ENCODE assay signal across 18 cellular contexts in genomic region chr4:35760706-35761278, GRCh38.
"Had no signal": no experiment of that assay in that cellular context is flagged by ENCODE, and none has a peak within 500 bp of the region (broad histone marks: within the 10 kb centered on the region; RNA-seq: fewer than 3 reads in every experiment).

No MANE protein-coding gene starts in this region.

- H3K27ac ChIP-seq: tibial nerve had no signal

- H3K4me1 ChIP-seq: tibial nerve had no signal

- H3K9me3 ChIP-seq: tibial nerve had no signal

- H3K27me3 ChIP-seq: tibial nerve had no signal

- ATAC-seq: activated T-helper 17 cell treated with anti-CD3 and anti-CD28 coated beads, Interleukin-2, amount 50 U/mL, for 72 hours; effector memory CD8-positive, alpha-beta T cell; left cardiac atrium; natural killer cell treated with Interleukin-12 subunit alpha and Interleukin-12 subunit beta and Interleukin-15 and Interleukin-18, amount 100 ng/mL, for 72 hours; stimulated activated naive CD8-positive, alpha-beta T cell treated with anti-CD3 and anti-CD28 coated beads, Interleukin-15, Interleukin-2, amounts not matched to agents 100 U/mL and 50 U/mL, for 24 hours had no signal

- H3K4me3 ChIP-seq: tibial nerve had no signal

- H3K36me3 ChIP-seq: tibial nerve had no signal

- DNase-seq: activated B cell treated with CpG ODN at 0.5 μM for 24 hours; activated CD4-positive, alpha-beta memory T cell treated with anti-CD3 and anti-CD28 coated beads, Interleukin-2, amount 10 ng/mL, durations not matched to agents 7 days and 5 days; activated CD4-positive, alpha-beta T cell treated with anti-CD3 and anti-CD28 coated beads for 48 hours; activated naive CD4-positive, alpha-beta T cell treated with Interleukin-2 at 50 U/mL for 16 hours; activated T-cell treated with anti-CD3 and anti-CD28 coated beads, Interleukin-2, amount 50 U/mL, for 1 hour; caudate nucleus; effector memory CD8-positive, alpha-beta T cell; foreskin fibroblast; hippocampal formation; left cardiac atrium; occipital lobe; posterior cingulate gyrus; stimulated activated CD8-positive, alpha-beta memory T cell treated with anti-CD3 and anti-CD28 coated beads, Interleukin-4, amount 100 ng/mL, for 48 hours; stimulated activated naive CD8-positive, alpha-beta T cell treated with anti-CD3 and anti-CD28 coated beads, Interleukin-15, Interleukin-2, amounts not matched to agents 100 U/mL and 50 U/mL, for 24 hours; T1000 had no signal
